13 cellular contexts compared by ENCODE assay signal in the genomic region with DNA sequence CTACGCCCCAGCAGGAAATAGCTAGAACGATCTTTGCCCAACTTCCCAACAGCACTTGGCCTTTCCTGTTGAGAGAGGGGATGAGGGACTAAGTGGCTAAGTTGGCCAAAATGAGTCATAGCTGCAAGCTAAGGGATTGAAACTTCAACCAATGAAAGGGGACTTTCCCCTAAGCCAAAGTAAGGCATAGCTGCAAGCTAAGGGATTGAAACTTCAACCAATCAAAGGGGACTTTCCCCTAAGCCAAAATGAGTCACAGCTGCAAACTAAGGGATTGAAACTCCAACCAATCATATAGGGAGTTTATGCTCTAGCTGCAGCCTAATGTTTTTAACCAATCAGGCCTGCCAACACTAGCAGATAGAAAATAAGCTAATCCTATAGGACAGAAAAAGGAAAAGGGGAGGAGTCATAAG.
DNase-seq lines count a peak whose midpoint lies in the region; ATAC-seq, FAIRE-seq and TF ChIP-seq lines count a peak whose summit lies in the region.
"Had no signal": no experiment of that assay in that cellular context is flagged by ENCODE, and none has a peak within 500 bp of the region (broad histone marks: within the 10 kb centered on the region; RNA-seq: fewer than 3 reads in every experiment).

No MANE protein-coding gene starts in this region.

- H3K4me1 Mint-ChIP-seq in natural killer cell, result peaks cover 11 to 16% of the 10 kb centered on the region in 2 donors

- no peaks in the 10 kb centered on the region for H3K36me3 ChIP-seq in pancreas
- H3K36me3 ChIP-seq in breast epithelium, result no peaks in the 10 kb centered on the region
- no peaks in the 10 kb centered on the region for H3K36me3 ChIP-seq in testis (ENCODE audit: low read depth, missing control alignments)

- H3K4me3 ChIP-seq in pancreas (no peak overlapping the region), breast epithelium (no peak overlapping the region), testis (no peak overlapping the region)

- WGBS in pancreas, 2 donors, result 85 to 90% methylated on average over 2 of the region's 2 CpGs
- 42 to 77% methylated on average over 2 of the region's 2 CpGs for WGBS in testis, 2 donors

- no peaks in the 10 kb centered on the region for H3K27me3 Mint-ChIP-seq in natural killer cell (ENCODE audit: low read depth in 2 of 2)

- H3K4me3 Mint-ChIP-seq in natural killer cell, result no peak overlapping the region

- DNase-seq in DMS53 (lab: John Stamatoyannopoulos, UW), result peak; percentile 1
- DNase-seq in DMS53 treated with DMSO at 0.1 percent for 48 hours (lab: John Stamatoyannopoulos, UW; ENCODE audit: unreplicated experiment), result no peak
- DNase-seq in natural killer cell, result no peak
- no peak for DNase-seq in pancreas
- DNase-seq in breast epithelium (ENCODE audit: low spot score in 2 of 2), result no peak
- no peak for DNase-seq in testis
- DNase-seq: foreskin melanocyte, islet precursor cell, T1000 had no signal

- intact Hi-C loops in natural killer cell (cut with micrococcal nuclease) (loop anchor here (1.0 kb wide), 1 partner anchor 42 kb away; no protein-coding TSS in a partner anchor), pancreas (cut with DNase I) (no loop called here), breast epithelium (cut with DNase I; ENCODE audit: low total_unique reads) (no loop called here), testis (cut with DNase I; ENCODE audit: low total_unique reads) (no loop called here)

- ATAC-seq in GM21786 (IDR thresholded peaks at IDR 0.05; ENCODE audit: unreplicated experiment), result peak; percentile 74
- ATAC-seq in HG03457 (IDR thresholded peaks at IDR 0.05; ENCODE audit: unreplicated experiment), result peak; percentile 84
- ATAC-seq in natural killer cell, result peak in 2 of 3 donors; percentile 39 to 72
- ATAC-seq in pancreas, result no peak

- no peaks in the 10 kb centered on the region for H3K4me1 ChIP-seq in pancreas
- no peaks in the 10 kb centered on the region for H3K4me1 ChIP-seq in breast epithelium
- no peaks in the 10 kb centered on the region for H3K4me1 ChIP-seq in testis

- H3K27me3 ChIP-seq in pancreas, result no peaks in the 10 kb centered on the region
- H3K27me3 ChIP-seq in breast epithelium, result no peaks in the 10 kb centered on the region
- no peaks in the 10 kb centered on the region for H3K27me3 ChIP-seq in testis

- no peaks in the 10 kb centered on the region for H3K36me3 Mint-ChIP-seq in natural killer cell

- H3K9me3 ChIP-seq in pancreas (no peaks in the 10 kb centered on the region), breast epithelium (no peaks in the 10 kb centered on the region), testis (no peaks in the 10 kb centered on the region)

- H3K9me3 Mint-ChIP-seq in natural killer cell, result peaks cover under 1% of the 10 kb centered on the region in 2 donors

- TF ChIP-seq CTCF in natural killer cell (IDR thresholded peaks at IDR 0.05) (no peak), pancreas (IDR thresholded peaks at IDR 0.05) (no peak), breast epithelium (IDR thresholded peaks at IDR 0.05) (no peak), testis (IDR thresholded peaks at IDR 0.05) (no peak)

- TF ChIP-seq POLR2A in breast epithelium (IDR thresholded peaks at IDR 0.05), result no peak
- no peak for TF ChIP-seq POLR2A in testis (IDR thresholded peaks at IDR 0.05)

- H3K27ac ChIP-seq in pancreas (no peak overlapping the region), breast epithelium (no peak overlapping the region), testis (no peak overlapping the region)
- H3K27ac ChIP-seq: 22Rv1 had no signal

- peak overlapping the region in 1 of 2 donors; percentile 43 for H3K27ac Mint-ChIP-seq in natural killer cell

- FAIRE-seq in pancreas (lab: Jason Lieb, UNC), result no peak
- FAIRE-seq: RCC 7860 had no signal

Comparison
In these comparisons a context has a peak if more than half of its experiments do, and no peak if none do; other contexts are left out.
1. ATAC-seq: peak in GM21786 (single experiment), HG03457 (single experiment) and natural killer cell (2 of 3); none in pancreas (0 of 4).